Comparison of ENCODE assay signal across 13 cellular contexts in the genomic region with DNA sequence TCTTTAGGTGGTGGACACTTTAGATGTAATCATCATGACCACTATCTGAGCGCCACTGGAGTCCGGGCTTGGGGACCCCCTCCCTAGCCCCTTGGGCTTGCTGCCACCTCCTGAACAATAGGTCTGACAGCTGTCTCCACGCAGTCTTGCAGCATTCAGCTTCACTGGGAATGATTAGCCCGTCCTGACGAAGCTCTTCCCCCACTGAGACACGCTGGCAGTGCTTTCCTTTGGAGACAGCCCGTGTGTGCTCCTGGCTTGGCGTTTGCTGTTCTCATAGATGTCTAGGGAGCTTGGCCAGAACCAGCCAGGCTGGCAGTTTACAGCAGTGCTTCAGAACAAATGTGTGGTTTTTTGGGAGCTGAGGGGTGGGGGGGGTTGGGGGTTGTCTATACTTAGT.
A peak's percentile ranks its signal among the peaks of the same experiment; 100 is the strongest.
DNase-seq lines count a peak whose midpoint lies in the region; ATAC-seq lines count a peak whose summit lies in the region.
"Had no signal": no experiment of that assay in that cellular context is flagged by ENCODE, and none has a peak within 500 bp of the region (broad histone marks: within the 10 kb centered on the region; RNA-seq: fewer than 3 reads in every experiment).

No MANE protein-coding gene starts in this region.

- in situ Hi-C loops in GM23248 (cut with MboI) = no loop called here

- H3K27me3 ChIP-seq in GM23248 (replicated peaks; ENCODE audit: insufficient read depth) (no peaks in the 10 kb centered on the region), esophagus (ENCODE audit: control insufficient read depth in 1 of 2, insufficient read depth in 2 of 2, low read length in 2 of 2) (no peaks in the 10 kb centered on the region)
- H3K27me3 ChIP-seq: Peyer's patch had no signal

- WGBS in GM23248 (ENCODE audit: low coverage in 1 of 2, low lambda C conversion rate in 2 of 2, missing lambda C conversion rate in 2 of 2), 2 experiments = 17 to 20% methylated on average over 8 of the region's 8 CpGs
- 24 to 32% methylated on average over 8 of the region's 8 CpGs for WGBS in esophagus, 2 donors

- H3K9me2 ChIP-seq in GM23248 (ENCODE audit: insufficient read depth) = no peaks in the 10 kb centered on the region

- no peaks in the 10 kb centered on the region for H4K20me1 ChIP-seq in GM23248 (ENCODE audit: insufficient read depth)

- H3K27ac ChIP-seq in GM23248 = peak overlapping the region; percentile 51
- H3K27ac ChIP-seq in esophagus (ENCODE audit: low read depth in 2 of 2, low read length in 1 of 2) = peak overlapping the region; percentile 23 to 49
- H3K27ac ChIP-seq: WERI-Rb-1 had no signal

- peak overlapping the region; percentile 40 for H3K9ac ChIP-seq in GM23248

- DNase-seq in GM23248 (peak; percentile 74), NCI-H446 treated with DMSO at 0.1 percent for 48 hours (lab: John Stamatoyannopoulos, UW) (peak; percentile 83), occipital lobe (lab: John Stamatoyannopoulos, UW) (peak; percentile 58), SIG-M5 (lab: John Stamatoyannopoulos, UW) (no peak), dermis blood vessel endothelial cell (no peak)
- no peak for DNase-seq in activated CD4-positive, CD25-positive, alpha-beta regulatory T cell treated with anti-CD3 and anti-CD28 coated beads, Interleukin-2, amount 50 U/mL, for 72 hours
- DNase-seq: activated T-cell treated with anti-CD3 and anti-CD28 coated beads, Interleukin-2, amount 50 U/mL, for 48 hours; central memory CD4-positive, alpha-beta T cell; Peyer's patch; WERI-Rb-1 had no signal

- H3K4me1 ChIP-seq in GM23248 (ENCODE audit: insufficient read depth) = peaks cover 30% of the 10 kb centered on the region
- H3K4me1 ChIP-seq in esophagus (ENCODE audit: control insufficient read depth in 2 of 2, insufficient read depth in 2 of 2, low read length in 1 of 2) = no peaks in the 10 kb centered on the region
- H3K4me1 ChIP-seq: Peyer's patch had no signal

- no peaks in the 10 kb centered on the region for H3K9me3 ChIP-seq in GM23248 (ENCODE audit: low read depth)
- no peaks in the 10 kb centered on the region for H3K9me3 ChIP-seq in esophagus (ENCODE audit: control insufficient read depth in 2 of 2, insufficient read depth in 1 of 2, low read depth in 1 of 2, low read length in 1 of 2)
- H3K9me3 ChIP-seq: Peyer's patch had no signal

- no peaks in the 10 kb centered on the region for H3K36me3 ChIP-seq in GM23248 (ENCODE audit: low read depth)
- no peaks in the 10 kb centered on the region for H3K36me3 ChIP-seq in esophagus (ENCODE audit: control insufficient read depth in 2 of 2, insufficient read depth in 2 of 2, low read length in 1 of 2)
- H3K36me3 ChIP-seq: Peyer's patch, WERI-Rb-1 had no signal

- H3K4me3 ChIP-seq in GM23248 (no peak overlapping the region), esophagus (ENCODE audit: low read depth in 1 of 2, low read length in 2 of 2) (no peak overlapping the region)
- H3K4me3 ChIP-seq: lung, Peyer's patch had no signal

- ATAC-seq in HG03039 (IDR thresholded peaks at IDR 0.05; ENCODE audit: unreplicated experiment) = no peak

- peak overlapping the region; percentile 79 for H2AFZ ChIP-seq in GM23248

- peak overlapping the region; percentile 10 for H3K4me2 ChIP-seq in GM23248 (ENCODE audit: unreplicated experiment)

- H3K79me2 ChIP-seq in GM23248 (ENCODE audit: insufficient read depth) = no peaks in the 10 kb centered on the region

- peaks cover 24% of the 10 kb centered on the region for H3F3A ChIP-seq in GM23248 (ENCODE audit: insufficient read depth)

Comparison
In these comparisons a context has a peak if more than half of its experiments do, and no peak if none do; other contexts are left out.
1. DNase-seq: peak in GM23248 (single experiment), NCI-H446 treated with DMSO at 0.1 percent for 48 hours (single experiment) and occipital lobe (single experiment); none in SIG-M5 (single experiment), activated CD4-positive, CD25-positive, alpha-beta regulatory T cell treated with anti-CD3 and anti-CD28 coated beads, Interleukin-2, amount 50 U/mL, for 72 hours (single experiment) and dermis blood vessel endothelial cell (single experiment).